ENCODE assay signal across 12 cellular contexts in the genomic region with DNA sequence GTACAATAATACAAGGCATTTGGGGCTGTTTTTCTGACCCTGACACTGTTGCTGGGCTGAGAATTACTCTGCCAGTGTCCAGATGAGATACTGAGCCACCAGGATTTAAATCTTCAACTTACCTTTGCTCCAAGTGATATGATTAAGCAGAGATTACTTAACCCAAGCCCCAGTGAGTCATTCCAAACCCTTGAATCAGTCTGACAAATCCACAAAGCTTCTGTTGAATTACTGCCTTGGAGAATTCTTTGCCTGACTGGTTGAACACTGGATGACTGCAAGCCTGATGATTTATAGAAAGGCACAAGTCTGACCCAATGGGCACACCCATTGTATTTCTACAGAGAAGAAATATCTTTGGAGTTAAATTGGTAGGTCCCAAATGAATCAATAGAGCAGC.
A peak's percentile ranks its signal among the peaks of the same experiment; 100 is the strongest.
DNase-seq lines count a peak whose midpoint lies in the region; ATAC-seq, FAIRE-seq and TF ChIP-seq lines count a peak whose summit lies in the region.
"Had no signal": no experiment of that assay in that cellular context is flagged by ENCODE, and none has a peak within 500 bp of the region (broad histone marks: within the 10 kb centered on the region; RNA-seq: fewer than 3 reads in every experiment).

No MANE protein-coding gene starts in this region.

- no peak for ATAC-seq in K562
- ATAC-seq in GM19035 (IDR thresholded peaks at IDR 0.05; ENCODE audit: unreplicated experiment), result no peak
- ATAC-seq in HG03442 (IDR thresholded peaks at IDR 0.05; ENCODE audit: unreplicated experiment), result no peak
- no peak for ATAC-seq in left lobe of liver

- H3K4me3 ChIP-seq in AG09309 (ENCODE audit: control insufficient read depth, low read depth, low read length) (no peak overlapping the region), K562 (no peak overlapping the region), mesendoderm (ENCODE audit: low read length) (no peak overlapping the region)
- H3K4me3 ChIP-seq: dorsolateral prefrontal cortex, tibial nerve had no signal

- H3K36me3 ChIP-seq in K562 (ENCODE audit: control insufficient read depth, insufficient read depth, low read length) (no peaks in the 10 kb centered on the region), mesendoderm (ENCODE audit: control insufficient read depth, insufficient read depth, low read length) (no peaks in the 10 kb centered on the region)
- H3K36me3 ChIP-seq: tibial nerve had no signal

- TF ChIP-seq CTCF in AG09309 (IDR thresholded peaks at IDR 0.05; ENCODE audit: control insufficient read depth, insufficient read depth, low read depth, low read length, missing control alignments), result no peak
- no peak for TF ChIP-seq CTCF in K562 (IDR thresholded peaks at IDR 0.05 in 2 of 3, conservative IDR thresholded peaks at IDR 0.05 in 1 of 3; ENCODE audit: insufficient read depth in 2 of 3, low read depth in 1 of 3, low read length in 3 of 3)

- intact Hi-C loops in K562 (cut with micrococcal nuclease), result no loop called here

- DNase-seq in AG09309 (ENCODE audit: low read depth) (peak; percentile 90), HT-29 (ENCODE audit: low spot score) (peak; percentile 88), K562 (ENCODE audit: extremely low read depth in 1 of 4, low spot score in 3 of 4) (no peak), mesendoderm (peak; percentile 62), left lobe of liver (ENCODE audit: low spot score) (no peak), SHP77 (lab: John Stamatoyannopoulos, UW) (no peak)
- DNase-seq: dorsolateral prefrontal cortex; NK-92 treated with Interleukin-12 subunit alpha and Interleukin-12 subunit beta, amount 100 ng/mL, for 24 hours; stimulated activated CD4-positive, alpha-beta T cell treated with anti-CD3 and anti-CD28 coated beads, Interleukin-15, amount 100 ng/mL, for 24 hours had no signal

- no peak overlapping the region for H2AK5ac ChIP-seq in mesendoderm (ENCODE audit: low read length)

- H3K9ac ChIP-seq in K562 (ENCODE audit: insufficient read depth in 1 of 2, low read depth in 2 of 2, low read length in 2 of 2), result no peak overlapping the region
- H3K9ac ChIP-seq in mesendoderm (ENCODE audit: low read length), result no peak overlapping the region

- H3K56ac ChIP-seq in mesendoderm (ENCODE audit: low read length), result no peak overlapping the region

- no TSS peak for BruUV-seq in K562 (replicated peaks; lab: Mats Ljungman, UMichigan)

- H3K9me3 ChIP-seq in K562 (replicated peaks; ENCODE audit: control insufficient read depth, insufficient read depth, low read depth, low read length), result 0 out of 2 replicates have a peak, but pooled peaks cover 1% of the 10 kb centered on the region
- H3K9me3 ChIP-seq: tibial nerve had no signal

- H4K8ac ChIP-seq in mesendoderm (ENCODE audit: low read depth, low read length), result no peak overlapping the region

- H3K4me1 ChIP-seq in K562 (replicated peaks in 1 of 2; ENCODE audit: control insufficient read depth in 2 of 2, insufficient read depth in 2 of 2, low read length in 2 of 2) (peaks cover 0 to under 1% of the 10 kb centered on the region in 2 experiments; a peak in 2 of 5 replicates), mesendoderm (ENCODE audit: control insufficient read depth, low read depth, low read length) (no peaks in the 10 kb centered on the region)
- H3K4me1 ChIP-seq: tibial nerve had no signal

- H3K4me2 ChIP-seq in K562 (ENCODE audit: insufficient read depth, low read length) (no peak overlapping the region), mesendoderm (ENCODE audit: low read length) (no peak overlapping the region)

- POLR2A ChIA-PET in K562 (lab: Yijun Ruan, JAX), result interaction anchor here (0.6 kb wide), 1 partner anchor 12 kb away, joined by 6 read pairs; no protein-coding TSS in a partner anchor

- no peak overlapping the region for H3K18ac ChIP-seq in mesendoderm (ENCODE audit: low read length)

- in situ Hi-C loops in K562 (cut with MboI), result no loop called here

- no peak overlapping the region for H3K27ac ChIP-seq in K562 (ENCODE audit: extremely low read depth, low read depth, low read length)
- H3K27ac ChIP-seq in mesendoderm (ENCODE audit: low read depth, low read length), result no peak overlapping the region
- H3K27ac ChIP-seq: dorsolateral prefrontal cortex, tibial nerve had no signal

- no peaks in the 10 kb centered on the region for H3K9me1 ChIP-seq in K562 (ENCODE audit: control insufficient read depth, insufficient read depth, low read length)

- H3K79me1 ChIP-seq in mesendoderm (ENCODE audit: low read length), result no peaks in the 10 kb centered on the region

- H3K23ac ChIP-seq in mesendoderm (ENCODE audit: low read length), result no peak overlapping the region

- TF ChIP-seq RAD21 in K562 (CRISPR knock-in tag; conservative IDR thresholded peaks at IDR 0.05 in 1 of 2, IDR thresholded peaks at IDR 0.05 in 1 of 2), result no peak

- H2BK5ac ChIP-seq in mesendoderm (ENCODE audit: low read length), result no peak overlapping the region

- H3K4ac ChIP-seq in mesendoderm (ENCODE audit: low read depth, low read length), result no peak overlapping the region

- no peaks in the 10 kb centered on the region for H4K20me1 ChIP-seq in K562 (replicated peaks; ENCODE audit: control insufficient read depth, insufficient read depth, low read length)

- CTCF ChIA-PET in K562 (lab: Yijun Ruan, JAX; ENCODE audit: low intra/inter-chr PET ratio), result no interaction called here

- TF ChIP-seq EP300 in K562 (IDR thresholded peaks at IDR 0.05; ENCODE audit: low read length), result no peak

- H4K5ac ChIP-seq in mesendoderm (ENCODE audit: low read length), result no peak overlapping the region

- H3K27me3 ChIP-seq in K562 (ENCODE audit: control insufficient read depth in 2 of 2, insufficient read depth in 2 of 2, low read length in 2 of 2), result 0 out of 5 replicates have a peak, but pooled peaks cover 0 to 2% of the 10 kb centered on the region in 2 experiments
- H3K27me3 ChIP-seq in mesendoderm (ENCODE audit: insufficient read depth, low read length, poor library complexity), result no peaks in the 10 kb centered on the region
- H3K27me3 ChIP-seq: tibial nerve had no signal

- no peak overlapping the region for H2BK120ac ChIP-seq in mesendoderm (ENCODE audit: low read depth, low read length)

- H3K79me2 ChIP-seq in K562 (ENCODE audit: control insufficient read depth, insufficient read depth, low read length), result no peaks in the 10 kb centered on the region
- no peaks in the 10 kb centered on the region for H3K79me2 ChIP-seq in mesendoderm (ENCODE audit: control insufficient read depth, insufficient read depth, low read length)

- no peak for FAIRE-seq in K562 (lab: Jason Lieb, UNC)

- no peak for TF ChIP-seq POLR2A in K562 (conservative IDR thresholded peaks at IDR 0.05)

- H2BK15ac ChIP-seq in mesendoderm (replicated peaks; ENCODE audit: low read depth), result no peak overlapping the region

- no peak overlapping the region for H2AFZ ChIP-seq in K562 (ENCODE audit: low read depth, low read length)

TF ChIP-seq in K562, 482 proteins besides CTCF, POLR2A, EP300 and RAD21 (continues in another document):
- TF ChIP-seq KDM1A (IDR thresholded peaks at IDR 0.05) (peak; percentile 42 to 52; a peak in 2 of 4 replicates), PKNOX1 (IDR thresholded peaks at IDR 0.05) (peak; percentile 16; the same call in 1 of the 2 replicates)
- TF ChIP-seq, protein P1, sequence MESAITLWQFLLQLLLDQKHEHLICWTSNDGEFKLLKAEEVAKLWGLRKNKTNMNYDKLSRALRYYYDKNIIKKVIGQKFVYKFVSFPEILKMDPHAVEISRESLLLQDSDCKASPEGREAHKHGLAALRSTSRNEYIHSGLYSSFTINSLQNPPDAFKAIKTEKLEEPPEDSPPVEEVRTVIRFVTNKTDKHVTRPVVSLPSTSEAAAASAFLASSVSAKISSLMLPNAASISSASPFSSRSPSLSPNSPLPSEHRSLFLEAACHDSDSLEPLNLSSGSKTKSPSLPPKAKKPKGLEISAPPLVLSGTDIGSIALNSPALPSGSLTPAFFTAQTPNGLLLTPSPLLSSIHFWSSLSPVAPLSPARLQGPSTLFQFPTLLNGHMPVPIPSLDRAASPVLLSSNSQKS (CRISPR knock-in tag; IDR thresholded peaks at IDR 0.05), result no peak

Comparison
In these comparisons a context has a peak if more than half of its experiments do, and no peak if none do; other contexts are left out.
1. DNase-seq: peak in AG09309 (single experiment), HT-29 (single experiment) and mesendoderm (single experiment); none in K562 (0 of 4), left lobe of liver (single experiment) and SHP77 (0 of 2).